1 cellular context compared by ENCODE assay signal in the genomic region with DNA sequence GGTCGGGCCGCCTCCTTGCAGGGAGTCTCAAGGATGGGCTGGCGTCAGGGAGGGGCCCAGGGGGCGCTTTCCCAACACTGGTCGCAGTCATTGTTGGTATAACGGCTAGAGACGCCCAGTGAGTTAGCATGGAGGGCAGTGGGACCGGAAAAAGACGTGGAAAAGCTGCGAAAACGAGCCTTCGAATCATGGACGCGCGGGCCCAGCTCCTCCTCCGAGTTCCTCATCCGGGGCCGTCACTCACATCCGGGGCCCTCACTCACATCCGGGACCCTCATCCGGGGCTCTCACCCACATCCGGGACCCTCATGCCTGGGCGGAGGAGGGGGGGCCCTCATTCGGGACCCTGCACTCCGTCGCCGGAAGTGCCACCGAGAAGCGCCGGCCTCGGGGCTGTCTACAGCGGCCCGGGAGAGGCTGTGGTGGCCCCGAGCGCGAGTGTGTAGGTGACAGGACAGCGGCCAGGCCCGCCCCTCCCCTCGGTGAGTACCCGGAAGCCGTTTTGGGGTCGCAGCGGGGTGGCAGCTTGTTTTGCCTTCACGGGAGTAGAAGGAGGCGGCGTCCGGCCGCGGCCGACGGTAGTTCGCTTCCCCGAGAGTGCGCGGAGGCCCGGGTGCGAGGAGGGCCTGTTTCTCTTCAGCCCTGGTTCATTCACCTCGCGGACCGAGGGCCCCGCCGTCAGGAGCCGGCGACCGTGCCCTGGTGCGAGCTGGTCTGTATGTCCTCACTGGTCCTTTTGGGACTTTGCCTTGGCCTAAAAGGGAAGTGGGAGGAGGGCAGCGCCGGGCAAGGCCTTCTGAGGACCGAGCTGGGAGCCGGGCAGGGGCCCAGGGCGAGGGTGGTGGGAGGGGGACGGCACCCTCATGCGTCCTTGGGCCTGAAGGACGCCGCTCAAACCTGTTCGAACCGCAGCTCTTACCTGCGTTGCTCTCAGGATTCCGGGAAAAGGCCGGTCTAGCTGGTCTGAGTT.
A peak's percentile ranks its signal among the peaks of the same experiment; 100 is the strongest.
TF ChIP-seq lines count a peak whose summit lies in the region.

A gene with protein sequence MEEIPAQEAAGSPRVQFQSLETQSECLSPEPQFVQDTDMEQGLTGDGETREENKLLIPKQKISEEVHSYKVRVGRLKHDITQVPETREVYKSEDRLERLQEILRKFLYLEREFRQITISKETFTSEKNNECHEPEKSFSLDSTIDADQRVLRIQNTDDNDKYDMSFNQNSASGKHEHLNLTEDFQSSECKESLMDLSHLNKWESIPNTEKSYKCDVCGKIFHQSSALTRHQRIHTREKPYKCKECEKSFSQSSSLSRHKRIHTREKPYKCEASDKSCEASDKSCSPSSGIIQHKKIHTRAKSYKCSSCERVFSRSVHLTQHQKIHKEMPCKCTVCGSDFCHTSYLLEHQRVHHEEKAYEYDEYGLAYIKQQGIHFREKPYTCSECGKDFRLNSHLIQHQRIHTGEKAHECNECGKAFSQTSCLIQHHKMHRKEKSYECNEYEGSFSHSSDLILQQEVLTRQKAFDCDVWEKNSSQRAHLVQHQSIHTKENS (plus strand): TSS at position 337 of the 970 bp plus-strand sequence. CDS start 1,918 bp downstream, outside the sequence.

TF ChIP-seq in HepG2, 621 proteins besides CTCF, POLR2A, EP300 and RAD21 (continued from another document and continues in another):
- TF ChIP-seq TOPORS (CRISPR knock-in tag; IDR thresholded peaks at IDR 0.05) (peak; percentile 84; the same call in 1 of the 2 replicates), ZNF557 (CRISPR knock-in tag; IDR thresholded peaks at IDR 0.05) (no peak), ZNF34 (CRISPR knock-in tag; IDR thresholded peaks at IDR 0.05; ENCODE audit: borderline replicate concordance) (0 out of 2 replicates have a peak, but pooled peaks have one; percentile 5), ZNF83 (CRISPR knock-in tag; IDR thresholded peaks at IDR 0.05; ENCODE audit: borderline replicate concordance) (no peak), ZIK1 (CRISPR knock-in tag; IDR thresholded peaks at IDR 0.05; ENCODE audit: borderline replicate concordance, low read depth) (no peak), KMT2A (CRISPR knock-in tag; IDR thresholded peaks at IDR 0.05) (peak; percentile 44), CBX5 (CRISPR knock-in tag; IDR thresholded peaks at IDR 0.05; ENCODE audit: borderline replicate concordance) (peak; percentile 51; the same call in 1 of the 2 replicates), ZNF101 (CRISPR knock-in tag; IDR thresholded peaks at IDR 0.05; ENCODE audit: borderline replicate concordance, low read depth) (no peak), REST (IDR thresholded peaks at IDR 0.05; ENCODE audit: borderline replicate concordance in 1 of 2, low read depth in 1 of 2, low read length in 2 of 2) (0 out of 4 replicates have a peak, but pooled peaks of 1 of the 2 experiments have one; percentile 2), E2F2 (CRISPR knock-in tag; IDR thresholded peaks at IDR 0.05; ENCODE audit: borderline replicate concordance) (no peak), ARNT2 (CRISPR knock-in tag; IDR thresholded peaks at IDR 0.05; ENCODE audit: low read depth) (peak; percentile 56; the same call in 1 of the 2 replicates), SIN3A (IDR thresholded peaks at IDR 0.05; ENCODE audit: borderline replicate concordance, low read depth, low read length) (peak; percentile 71; the same call in 1 of the 2 replicates), ZNF615 (CRISPR knock-in tag; IDR thresholded peaks at IDR 0.05; ENCODE audit: borderline replicate concordance) (no peak), ZNF446 (CRISPR knock-in tag; IDR thresholded peaks at IDR 0.05) (peak; percentile 33; the same call in 1 of the 2 replicates), SNAPC5 (CRISPR knock-in tag; IDR thresholded peaks at IDR 0.05; ENCODE audit: borderline replicate concordance) (peak; percentile 81; the same call in 1 of the 2 replicates), ZNF672 (CRISPR knock-in tag; IDR thresholded peaks at IDR 0.05) (no peak), ZFP91 (CRISPR knock-in tag; IDR thresholded peaks at IDR 0.05; ENCODE audit: borderline replicate concordance) (peak; percentile 85), ZNF713 (CRISPR knock-in tag; IDR thresholded peaks at IDR 0.05) (no peak), DNMT3B (CRISPR knock-in tag; conservative IDR thresholded peaks at IDR 0.05) (0 out of 2 replicates have a peak, but pooled peaks have one; percentile 24), ZNF788 (CRISPR knock-in tag; IDR thresholded peaks at IDR 0.05; ENCODE audit: borderline replicate concordance) (peak; percentile 63), GABPA (IDR thresholded peaks at IDR 0.05; ENCODE audit: low read depth, low read length) (peak; percentile 75), GABPA (CRISPR knock-in tag; IDR thresholded peaks at IDR 0.05; ENCODE audit: low read depth) (peak; percentile 93), ZNF501 (CRISPR knock-in tag; IDR thresholded peaks at IDR 0.05) (peak; percentile 96), ZNF317 (CRISPR knock-in tag; IDR thresholded peaks at IDR 0.05) (peak; percentile 86), ISL2 (CRISPR knock-in tag; IDR thresholded peaks at IDR 0.05) (peak; percentile 34; the same call in 1 of the 2 replicates)
- TF ChIP-seq, protein P1, sequence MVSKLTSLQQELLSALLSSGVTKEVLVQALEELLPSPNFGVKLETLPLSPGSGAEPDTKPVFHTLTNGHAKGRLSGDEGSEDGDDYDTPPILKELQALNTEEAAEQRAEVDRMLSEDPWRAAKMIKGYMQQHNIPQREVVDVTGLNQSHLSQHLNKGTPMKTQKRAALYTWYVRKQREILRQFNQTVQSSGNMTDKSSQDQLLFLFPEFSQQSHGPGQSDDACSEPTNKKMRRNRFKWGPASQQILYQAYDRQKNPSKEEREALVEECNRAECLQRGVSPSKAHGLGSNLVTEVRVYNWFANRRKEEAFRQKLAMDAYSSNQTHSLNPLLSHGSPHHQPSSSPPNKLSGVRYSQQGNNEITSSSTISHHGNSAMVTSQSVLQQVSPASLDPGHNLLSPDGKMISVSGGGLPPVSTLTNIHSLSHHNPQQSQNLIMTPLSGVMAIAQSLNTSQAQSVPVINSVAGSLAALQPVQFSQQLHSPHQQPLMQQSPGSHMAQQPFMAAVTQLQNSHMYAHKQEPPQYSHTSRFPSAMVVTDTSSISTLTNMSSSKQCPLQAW (CRISPR knock-in tag; IDR thresholded peaks at IDR 0.05): peak; percentile 73; the same call in 1 of the 2 replicates
- TF ChIP-seq, protein P2, sequence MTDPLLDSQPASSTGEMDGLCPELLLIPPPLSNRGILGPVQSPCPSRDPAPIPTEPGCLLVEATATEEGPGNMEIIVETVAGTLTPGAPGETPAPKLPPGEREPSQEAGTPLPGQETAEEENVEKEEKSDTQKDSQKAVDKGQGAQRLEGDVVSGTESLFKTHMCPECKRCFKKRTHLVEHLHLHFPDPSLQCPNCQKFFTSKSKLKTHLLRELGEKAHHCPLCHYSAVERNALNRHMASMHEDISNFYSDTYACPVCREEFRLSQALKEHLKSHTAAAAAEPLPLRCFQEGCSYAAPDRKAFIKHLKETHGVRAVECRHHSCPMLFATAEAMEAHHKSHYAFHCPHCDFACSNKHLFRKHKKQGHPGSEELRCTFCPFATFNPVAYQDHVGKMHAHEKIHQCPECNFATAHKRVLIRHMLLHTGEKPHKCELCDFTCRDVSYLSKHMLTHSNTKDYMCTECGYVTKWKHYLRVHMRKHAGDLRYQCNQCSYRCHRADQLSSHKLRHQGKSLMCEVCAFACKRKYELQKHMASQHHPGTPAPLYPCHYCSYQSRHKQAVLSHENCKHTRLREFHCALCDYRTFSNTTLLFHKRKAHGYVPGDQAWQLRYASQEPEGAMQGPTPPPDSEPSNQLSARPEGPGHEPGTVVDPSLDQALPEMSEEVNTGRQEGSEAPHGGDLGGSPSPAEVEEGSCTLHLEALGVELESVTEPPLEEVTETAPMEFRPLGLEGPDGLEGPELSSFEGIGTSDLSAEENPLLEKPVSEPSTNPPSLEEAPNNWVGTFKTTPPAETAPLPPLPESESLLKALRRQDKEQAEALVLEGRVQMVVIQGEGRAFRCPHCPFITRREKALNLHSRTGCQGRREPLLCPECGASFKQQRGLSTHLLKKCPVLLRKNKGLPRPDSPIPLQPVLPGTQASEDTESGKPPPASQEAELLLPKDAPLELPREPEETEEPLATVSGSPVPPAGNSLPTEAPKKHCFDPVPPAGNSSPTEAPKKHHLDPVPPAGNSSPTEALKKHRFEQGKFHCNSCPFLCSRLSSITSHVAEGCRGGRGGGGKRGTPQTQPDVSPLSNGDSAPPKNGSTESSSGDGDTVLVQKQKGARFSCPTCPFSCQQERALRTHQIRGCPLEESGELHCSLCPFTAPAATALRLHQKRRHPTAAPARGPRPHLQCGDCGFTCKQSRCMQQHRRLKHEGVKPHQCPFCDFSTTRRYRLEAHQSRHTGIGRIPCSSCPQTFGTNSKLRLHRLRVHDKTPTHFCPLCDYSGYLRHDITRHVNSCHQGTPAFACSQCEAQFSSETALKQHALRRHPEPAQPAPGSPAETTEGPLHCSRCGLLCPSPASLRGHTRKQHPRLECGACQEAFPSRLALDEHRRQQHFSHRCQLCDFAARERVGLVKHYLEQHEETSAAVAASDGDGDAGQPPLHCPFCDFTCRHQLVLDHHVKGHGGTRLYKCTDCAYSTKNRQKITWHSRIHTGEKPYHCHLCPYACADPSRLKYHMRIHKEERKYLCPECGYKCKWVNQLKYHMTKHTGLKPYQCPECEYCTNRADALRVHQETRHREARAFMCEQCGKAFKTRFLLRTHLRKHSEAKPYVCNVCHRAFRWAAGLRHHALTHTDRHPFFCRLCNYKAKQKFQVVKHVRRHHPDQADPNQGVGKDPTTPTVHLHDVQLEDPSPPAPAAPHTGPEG (CRISPR knock-in tag; IDR thresholded peaks at IDR 0.05): no peak; the same call in 1 of the 2 replicates
- TF ChIP-seq, protein P3, sequence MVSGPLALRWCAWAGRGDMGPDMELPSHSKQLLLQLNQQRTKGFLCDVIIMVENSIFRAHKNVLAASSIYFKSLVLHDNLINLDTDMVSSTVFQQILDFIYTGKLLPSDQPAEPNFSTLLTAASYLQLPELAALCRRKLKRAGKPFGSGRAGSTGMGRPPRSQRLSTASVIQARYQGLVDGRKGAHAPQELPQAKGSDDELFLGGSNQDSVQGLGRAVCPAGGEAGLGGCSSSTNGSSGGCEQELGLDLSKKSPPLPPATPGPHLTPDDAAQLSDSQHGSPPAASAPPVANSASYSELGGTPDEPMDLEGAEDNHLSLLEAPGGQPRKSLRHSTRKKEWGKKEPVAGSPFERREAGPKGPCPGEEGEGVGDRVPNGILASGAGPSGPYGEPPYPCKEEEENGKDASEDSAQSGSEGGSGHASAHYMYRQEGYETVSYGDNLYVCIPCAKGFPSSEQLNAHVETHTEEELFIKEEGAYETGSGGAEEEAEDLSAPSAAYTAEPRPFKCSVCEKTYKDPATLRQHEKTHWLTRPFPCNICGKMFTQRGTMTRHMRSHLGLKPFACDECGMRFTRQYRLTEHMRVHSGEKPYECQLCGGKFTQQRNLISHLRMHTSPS (CRISPR knock-in tag; IDR thresholded peaks at IDR 0.05; ENCODE audit: low read depth): 0 out of 2 replicates have a peak, but pooled peaks have one; percentile 33
- TF ChIP-seq, protein P4, sequence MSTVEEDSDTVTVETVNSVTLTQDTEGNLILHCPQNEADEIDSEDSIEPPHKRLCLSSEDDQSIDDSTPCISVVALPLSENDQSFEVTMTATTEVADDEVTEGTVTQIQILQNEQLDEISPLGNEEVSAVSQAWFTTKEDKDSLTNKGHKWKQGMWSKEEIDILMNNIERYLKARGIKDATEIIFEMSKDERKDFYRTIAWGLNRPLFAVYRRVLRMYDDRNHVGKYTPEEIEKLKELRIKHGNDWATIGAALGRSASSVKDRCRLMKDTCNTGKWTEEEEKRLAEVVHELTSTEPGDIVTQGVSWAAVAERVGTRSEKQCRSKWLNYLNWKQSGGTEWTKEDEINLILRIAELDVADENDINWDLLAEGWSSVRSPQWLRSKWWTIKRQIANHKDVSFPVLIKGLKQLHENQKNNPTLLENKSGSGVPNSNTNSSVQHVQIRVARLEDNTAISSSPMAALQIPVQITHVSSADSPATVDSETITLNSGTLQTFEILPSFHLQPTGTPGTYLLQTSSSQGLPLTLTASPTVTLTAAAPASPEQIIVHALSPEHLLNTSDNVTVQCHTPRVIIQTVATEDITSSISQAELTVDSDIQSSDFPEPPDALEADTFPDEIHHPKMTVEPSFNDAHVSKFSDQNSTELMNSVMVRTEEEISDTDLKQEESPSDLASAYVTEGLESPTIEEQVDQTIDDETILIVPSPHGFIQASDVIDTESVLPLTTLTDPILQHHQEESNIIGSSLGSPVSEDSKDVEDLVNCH (CRISPR knock-in tag; IDR thresholded peaks at IDR 0.05): peak; percentile 100
